Comparison of ENCODE assay signal across 17 cellular contexts in genomic region chr5:158142182-158142581, GRCh38.
"Had no signal": no experiment of that assay in that cellular context is flagged by ENCODE, and none has a peak within 500 bp of the region (broad histone marks: within the 10 kb centered on the region; RNA-seq: fewer than 3 reads in every experiment).

No MANE protein-coding gene starts in this region.

- H3K4me3 ChIP-seq: esophagus squamous epithelium, heart left ventricle, mucosa of descending colon, psoas muscle, skin epidermis, suprapubic skin, thyroid gland had no signal

- H3K4me1 ChIP-seq: esophagus squamous epithelium, psoas muscle, thyroid gland had no signal

- H3K9me3 ChIP-seq: esophagus squamous epithelium, heart left ventricle, mucosa of descending colon, neutrophil, psoas muscle, suprapubic skin, thyroid gland had no signal

- DNase-seq: effector memory CD4-positive, alpha-beta T cell; esophagus squamous epithelium; heart left ventricle; hypothalamus; kidney glomerular epithelial cell; mucosa of descending colon; naive thymus-derived CD8-positive, alpha-beta T cell; psoas muscle; retina; stimulated activated CD4-positive, alpha-beta T cell treated with anti-CD3 and anti-CD28 coated beads, Interleukin-12 subunit alpha, Interleukin-12 subunit beta, amount 100 ng/mL, for 4 hours; stimulated activated naive CD4-positive, alpha-beta T cell; thyroid gland had no signal

- H3K27ac ChIP-seq: epithelial cell of prostate, esophagus squamous epithelium, heart left ventricle, neutrophil, psoas muscle, suprapubic skin, thyroid gland had no signal

- ATAC-seq: heart left ventricle; mucosa of descending colon; naive thymus-derived CD8-positive, alpha-beta T cell; psoas muscle; sciatic nerve had no signal

- H3K27me3 ChIP-seq: esophagus squamous epithelium, heart left ventricle, neutrophil, suprapubic skin, thyroid gland had no signal

- H3K36me3 ChIP-seq: esophagus squamous epithelium, heart left ventricle, neutrophil, suprapubic skin, thyroid gland had no signal
